8 cellular contexts compared by ENCODE assay signal in the genomic region with DNA sequence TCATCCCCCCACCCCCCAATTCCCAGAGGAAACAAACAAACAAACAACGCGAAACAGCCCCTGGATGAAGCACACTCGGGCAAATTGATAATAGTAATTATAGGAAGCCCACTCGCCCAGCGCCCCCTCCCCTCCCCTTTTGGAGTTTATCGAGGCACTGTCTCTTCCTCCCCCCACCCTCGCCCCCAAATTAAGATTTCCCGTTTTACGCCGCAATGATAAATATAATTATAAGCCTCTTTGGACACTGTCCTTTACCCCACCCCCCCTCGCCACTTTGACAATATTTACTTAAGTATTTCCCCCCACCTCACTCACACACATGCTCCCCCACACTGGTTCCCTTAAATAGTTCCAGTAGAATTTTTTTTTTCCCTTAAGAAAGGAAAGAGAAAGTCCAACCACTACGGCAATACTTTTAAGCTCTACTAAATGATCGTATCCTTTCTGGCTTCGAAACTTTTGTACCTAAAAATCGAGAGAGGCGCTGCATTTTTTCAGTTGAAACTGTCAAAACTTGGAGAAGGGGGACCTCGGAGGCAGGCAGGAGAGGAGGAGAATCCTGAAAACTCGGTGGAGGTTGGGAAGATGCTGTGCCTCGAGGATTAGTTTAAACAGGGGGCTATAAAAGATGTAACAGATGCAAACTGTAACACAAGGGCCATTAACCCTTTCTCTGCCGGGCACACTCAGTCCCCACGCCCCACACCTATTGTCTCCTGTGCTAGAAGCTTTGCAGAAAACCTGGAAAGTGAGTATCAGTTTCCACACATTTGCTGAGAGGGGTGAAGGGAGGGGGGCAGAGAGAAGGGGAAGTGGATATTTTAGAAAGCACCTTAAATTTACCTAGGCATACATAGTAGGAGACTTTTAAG. TPM values are rescaled to one million over a fixed set of nuclear protein-coding genes. Genes with fewer than 3 reads are reported as not detected.
DNase-seq lines count a peak whose midpoint lies in the region; ATAC-seq and TF ChIP-seq lines count a peak whose summit lies in the region.

No MANE protein-coding gene starts in this region.

- peak overlapping the region; percentile 82 for H3K4me3 ChIP-seq in AG04450 (ENCODE audit: low read depth, low read length)
- H3K4me3 ChIP-seq in Loucy (ENCODE audit: low read length, poor library complexity, severe bottlenecking): peak overlapping the region; percentile 72
- peak overlapping the region; percentile 58 to 85 (median 79) for H3K4me3 ChIP-seq in breast epithelium
- peak overlapping the region; percentile 85 for H3K4me3 ChIP-seq in mononuclear cell (ENCODE audit: low read length)

- H3K4me2 ChIP-seq in Loucy (ENCODE audit: low read depth, low read length, poor library complexity, severe bottlenecking): peak overlapping the region; percentile 63

- peaks cover 64% of the 10 kb centered on the region for H3K79me2 ChIP-seq in Loucy (ENCODE audit: insufficient read depth, low read length)

- ATAC-seq in GM21737 (IDR thresholded peaks at IDR 0.05; ENCODE audit: unreplicated experiment) (no peak), HG02678 (IDR thresholded peaks at IDR 0.05; ENCODE audit: unreplicated experiment) (no peak), left lobe of liver (no peak)

- no peak for TF ChIP-seq CTCF in AG04450 (IDR thresholded peaks at IDR 0.05; ENCODE audit: low read depth, low read length)
- TF ChIP-seq CTCF in Loucy (conservative IDR thresholded peaks at IDR 0.05; ENCODE audit: low read length): no peak
- no peak for TF ChIP-seq CTCF in breast epithelium (IDR thresholded peaks at IDR 0.05)

- no peaks in the 10 kb centered on the region; the same call in 1 of the 2 replicates for H3K9me3 ChIP-seq in AG04450 (ENCODE audit: control insufficient read depth, insufficient read depth, low read length)
- H3K9me3 ChIP-seq in Loucy (ENCODE audit: insufficient read depth, low read depth, low read length): no peaks in the 10 kb centered on the region
- no peaks in the 10 kb centered on the region for H3K9me3 ChIP-seq in breast epithelium
- H3K9me3 ChIP-seq in mononuclear cell (ENCODE audit: low read depth, low read length): no peaks in the 10 kb centered on the region

- no peaks in the 10 kb centered on the region for H3K27me3 ChIP-seq in AG04450 (ENCODE audit: control insufficient read depth, insufficient read depth, low read length)
- no peaks in the 10 kb centered on the region for H3K27me3 ChIP-seq in Loucy (ENCODE audit: insufficient read depth, low read length, poor library complexity, severe bottlenecking)
- peaks cover 0 to 75% of the 10 kb centered on the region in 2 donors for H3K27me3 ChIP-seq in breast epithelium
- H3K27me3 ChIP-seq in mononuclear cell (ENCODE audit: insufficient read depth, low read length): peaks cover 26% of the 10 kb centered on the region

- H3F3A ChIP-seq in Loucy (ENCODE audit: low read depth): 0 out of 2 replicates have a peak, but pooled peaks cover 3% of the 10 kb centered on the region

- H3K9ac ChIP-seq in Loucy (ENCODE audit: low read depth, low read length, poor library complexity, severe bottlenecking): peak overlapping the region; percentile 80

- peaks cover 23% of the 10 kb centered on the region for H4K20me1 ChIP-seq in Loucy (ENCODE audit: insufficient read depth, low read length, poor library complexity, severe bottlenecking)

- H3K9me2 ChIP-seq in Loucy (replicated peaks; ENCODE audit: low read depth, low read length): no peaks in the 10 kb centered on the region

- H3K4me1 ChIP-seq in Loucy (ENCODE audit: insufficient read depth, low read length, poor library complexity, severe bottlenecking) (peaks cover 21% of the 10 kb centered on the region), breast epithelium (no peaks in the 10 kb centered on the region), mononuclear cell (ENCODE audit: insufficient read depth, low read length) (peaks cover 41% of the 10 kb centered on the region)

- intact Hi-C loops in breast epithelium (cut with DNase I; ENCODE audit: low total_unique reads): no loop called here

- peak overlapping the region; percentile 57; the same call in 1 of the 2 replicates for H2AFZ ChIP-seq in Loucy (ENCODE audit: low read length)

- DNase-seq in AG04450 (ENCODE audit: low read depth, low spot score): no peak
- DNase-seq in breast epithelium (ENCODE audit: low spot score in 2 of 2): no peak
- no peak for DNase-seq in left lobe of liver (ENCODE audit: low spot score)
- no peak for DNase-seq in SIG-M5 (lab: John Stamatoyannopoulos, UW)

- POLR2A ChIA-PET in AG04450 (lab: Yijun Ruan, JAX): interaction anchor here (0.7 to 0.8 kb wide), 2 partner anchors 639 to 1243 kb away, joined by 3 read pairs; no protein-coding TSS in a partner anchor

- TF ChIP-seq POLR2A in breast epithelium (IDR thresholded peaks at IDR 0.05): no peak

- CTCF ChIA-PET in AG04450 (lab: Charles Lee): interaction anchor here (0.6 to 0.7 kb wide), 2 partner anchors 413 to 1235 kb away, joined by 3 to 5 read pairs; no protein-coding TSS in a partner anchor

- H3K36me3 ChIP-seq in Loucy (ENCODE audit: insufficient read depth, low read length): no peaks in the 10 kb centered on the region
- H3K36me3 ChIP-seq in breast epithelium: no peaks in the 10 kb centered on the region

- H3K27ac ChIP-seq in AG04450 (ENCODE audit: low read depth, low read length): peak overlapping the region; percentile 96
- peak overlapping the region; percentile 90 to 98 for H3K27ac ChIP-seq in breast epithelium

RNA-seq across cellular contexts. Expression of gene ZEB2, which starts 1.9 kb away (rescaled TPM):
- polyA plus RNA-seq in AG04450 (2011; rRNA removed): 36.1 and 41.7 TPM in 2 replicates
- polyA minus RNA-seq in AG04450 (2011; rRNA and poly(A)+ RNA removed): 89.1 and 122 TPM in 2 replicates
- total RNA-seq in breast epithelium (100 to 1,000 TPM in 1 of 3 donors, 10 to 100 TPM in 2; 53.7 to 225 (median 83.2) TPM), mononuclear cell (511 TPM), left lobe of liver (19.3 TPM)
